Comparison of ENCODE assay signal across 30 cellular contexts in the genomic region with DNA sequence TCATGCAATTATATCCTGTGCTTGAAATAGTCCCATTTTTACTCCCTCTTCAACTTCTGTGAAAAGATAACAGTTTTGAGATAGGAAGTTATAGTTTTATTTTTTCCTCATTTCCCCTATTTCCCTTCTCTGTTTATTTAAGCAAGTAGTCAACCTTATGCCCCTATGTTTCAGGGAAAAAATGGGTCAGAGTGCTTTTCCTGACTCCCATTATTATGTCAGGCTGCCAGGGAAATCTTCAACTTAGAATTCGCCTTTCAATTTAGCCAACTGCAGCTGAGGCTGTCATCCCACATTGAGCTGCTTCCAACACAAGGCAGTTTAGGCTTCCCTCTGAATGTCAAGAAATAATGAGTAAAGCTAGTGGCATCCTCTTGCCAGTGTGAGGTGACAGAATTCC. TPM values are rescaled to one million over a fixed set of nuclear protein-coding genes. Genes with fewer than 3 reads are reported as not detected.
"Had no signal": no experiment of that assay in that cellular context is flagged by ENCODE, and none has a peak within 500 bp of the region (broad histone marks: within the 10 kb centered on the region; RNA-seq: fewer than 3 reads in every experiment).

No MANE protein-coding gene starts in this region.

- H3K27me3 ChIP-seq: ascending aorta, brain microvascular endothelial cell, gastrocnemius medialis had no signal

- H3K36me3 ChIP-seq: adrenal gland, ascending aorta, brain microvascular endothelial cell, gastrocnemius medialis, heart left ventricle, WERI-Rb-1 had no signal

- H3K9me3 ChIP-seq: adrenal gland, ascending aorta, gastrocnemius medialis, heart left ventricle had no signal

- H3K4me3 ChIP-seq: adrenal gland, ascending aorta, coronary artery, gastrocnemius medialis, heart left ventricle had no signal

- H3K27ac ChIP-seq: adrenal gland, ascending aorta, brain microvascular endothelial cell, coronary artery, gastrocnemius medialis, heart left ventricle, WERI-Rb-1 had no signal

- ATAC-seq: activated CD4-positive, CD25-positive, alpha-beta regulatory T cell treated with anti-CD3 and anti-CD28 coated beads, Interleukin-2, amount 50 U/mL, for 24 hours; activated CD8-positive, alpha-beta T cell treated with anti-CD3 and anti-CD28 coated beads for 36 hours; activated naive CD8-positive, alpha-beta T cell treated with anti-CD3 and anti-CD28 coated beads, Interleukin-2, amount 50 U/mL, for 24 hours; activated T-cell treated with anti-CD3 and anti-CD28 coated beads, Interleukin-2, amount 50 U/mL, for 4 hours; activated T-helper 17 cell treated with anti-CD3 and anti-CD28 coated beads, Interleukin-2, amount 50 U/mL, for 72 hours; esophagus mucosa; gastrocnemius medialis; heart left ventricle; T-helper 17 cell had no signal

- DNase-seq: activated B cell treated with CpG ODN at 0.5 μM for 24 hours; activated CD4-positive, alpha-beta T cell treated with anti-CD3 and anti-CD28 coated beads for 48 hours; activated CD4-positive, alpha-beta T cell treated with anti-CD3 and anti-CD28 coated beads, Interleukin-2, amount 50 U/mL, for 1 hour; activated CD4-positive, alpha-beta T cell treated with anti-CD3 and anti-CD28 coated beads, Interleukin-2, amount 50 U/mL, for 48 hours; activated CD8-positive, alpha-beta memory T cell treated with anti-CD3 and anti-CD28 coated beads for 24 hours; activated CD8-positive, alpha-beta T cell treated with anti-CD3 and anti-CD28 coated beads for 36 hours; activated effector memory CD4-positive, alpha-beta T cell treated with Interleukin-2 at 50 U/mL for 16 hours; activated gamma-delta T cell treated with Interleukin-2 at 50 U/mL for 16 hours; activated naive CD4-positive, alpha-beta T cell treated with Interleukin-2 at 50 U/mL for 16 hours; activated naive CD8-positive, alpha-beta T cell treated with anti-CD3 and anti-CD28 coated beads for 36 hours; activated naive CD8-positive, alpha-beta T cell treated with anti-CD3 and anti-CD28 coated beads, Interleukin-2, amount 50 U/mL, for 24 hours; activated T-cell treated with anti-CD3 and anti-CD28 coated beads, Interleukin-2, amount 50 U/mL, for 4 hours; amygdala; brain microvascular endothelial cell; effector CD8-positive, alpha-beta T cell; foreskin fibroblast; gastrocnemius medialis; glutamatergic neuron; heart left ventricle; T-helper 1 cell; T-helper 17 cell; T1000; WERI-Rb-1 had no signal

- H3K4me1 ChIP-seq: adrenal gland, ascending aorta, gastrocnemius medialis, heart left ventricle had no signal

RNA-seq across cellular contexts. Expression of a gene that starts 46.1 kb away (rescaled TPM):
- total RNA-seq: ascending aorta, epithelial cell of proximal tubule, esophagus mucosa had no signal
